24 cellular contexts compared by ENCODE assay signal in the genomic region with DNA sequence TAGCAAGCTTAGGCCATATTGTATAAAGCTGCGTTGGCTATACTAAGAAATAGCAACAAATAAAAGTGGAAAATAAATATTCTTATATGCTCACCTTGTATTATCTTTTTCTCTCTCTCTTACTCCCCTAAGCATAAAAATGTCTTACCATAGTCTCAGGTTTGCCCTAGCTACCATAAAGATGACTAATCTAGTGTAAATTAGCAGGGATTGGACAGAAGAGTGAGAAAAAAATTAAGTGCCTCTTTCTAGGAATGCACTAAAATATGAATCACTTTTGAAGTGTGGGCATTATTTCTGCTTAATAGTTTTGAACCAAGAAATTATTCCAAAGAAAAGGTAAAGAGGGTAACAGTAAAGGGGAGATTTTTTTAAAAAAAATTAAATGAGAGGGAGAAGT.
DNase-seq lines count a peak whose midpoint lies in the region; ATAC-seq, FAIRE-seq and TF ChIP-seq lines count a peak whose summit lies in the region.
"Had no signal": no experiment of that assay in that cellular context is flagged by ENCODE, and none has a peak within 500 bp of the region (broad histone marks: within the 10 kb centered on the region; RNA-seq: fewer than 3 reads in every experiment).

No MANE protein-coding gene starts in this region.

- H3K4me2 ChIP-seq in astrocyte (ENCODE audit: low read length) = no peak overlapping the region

- H3K27me3 Mint-ChIP-seq in astrocyte (ENCODE audit: low read depth, unreplicated experiment) = no peaks in the 10 kb centered on the region
- H3K27me3 Mint-ChIP-seq in activated naive CD8-positive, alpha-beta T cell treated with anti-CD3 and anti-CD28 coated beads, Interleukin-2, amount 50 U/mL, for 24 hours = no peaks in the 10 kb centered on the region

- no peaks in the 10 kb centered on the region for H4K20me1 ChIP-seq in astrocyte (ENCODE audit: insufficient read depth, low read length)

- no peak for TF ChIP-seq POLR2A in ovary (IDR thresholded peaks at IDR 0.05)

- H3K27ac ChIP-seq in astrocyte (ENCODE audit: low read depth, low read length) (no peak overlapping the region), foreskin keratinocyte (peak overlapping the region; percentile 45), ovary (no peak overlapping the region)
- H3K27ac ChIP-seq: HL-60, SK-N-MC had no signal

- no peaks in the 10 kb centered on the region for H3K79me2 ChIP-seq in astrocyte (ENCODE audit: insufficient read depth, low read length)

- TF ChIP-seq EP300 in ovary (IDR thresholded peaks at IDR 0.05) = no peak

- WGBS in ovary, 3 donors = 73 to 90% (median 81%) methylated on average over 1 of the region's 1 CpG

- FAIRE-seq in astrocyte (lab: Jason Lieb, UNC) = no peak
- FAIRE-seq: H1, HTR-8/SVneo had no signal

- H3K9me3 ChIP-seq in astrocyte (ENCODE audit: insufficient read depth, low read depth, low read length) = no peaks in the 10 kb centered on the region
- H3K9me3 ChIP-seq in ovary = no peaks in the 10 kb centered on the region
- H3K9me3 ChIP-seq: BE2C had no signal

- H3K27ac Mint-ChIP-seq in astrocyte (ENCODE audit: unreplicated experiment) = no peak overlapping the region
- H3K27ac Mint-ChIP-seq in activated naive CD8-positive, alpha-beta T cell treated with anti-CD3 and anti-CD28 coated beads, Interleukin-2, amount 50 U/mL, for 24 hours = no peak overlapping the region

- no peak overlapping the region for H3K4me3 Mint-ChIP-seq in astrocyte (ENCODE audit: unreplicated experiment)
- H3K4me3 Mint-ChIP-seq in activated naive CD8-positive, alpha-beta T cell treated with anti-CD3 and anti-CD28 coated beads, Interleukin-2, amount 50 U/mL, for 24 hours = no peak overlapping the region

- peak; percentile 31 for DNase-seq in AG10803 (ENCODE audit: low read depth)
- peak; percentile 69 for DNase-seq in NCI-H226
- DNase-seq in astrocyte (ENCODE audit: low read depth) = peak; percentile 40
- peak; percentile 47 to 72 for DNase-seq in foreskin keratinocyte
- DNase-seq in activated naive CD8-positive, alpha-beta T cell treated with anti-CD3 and anti-CD28 coated beads, Interleukin-2, amount 50 U/mL, for 24 hours = no peak
- no peak for DNase-seq in ovary
- DNase-seq in NK-92 (lab: John Stamatoyannopoulos, UW; ENCODE audit: unreplicated experiment) = no peak
- DNase-seq: BE2C, DMS53, EL, GF-D8, KG1, NCI-H1105, NCI-H2081, NCI-H2171, NCI-H446, NCI-H526, OCI-M1, SHP77 treated with DMSO at 0.1 percent for 48 hours had no signal

- H2AFZ ChIP-seq in astrocyte (ENCODE audit: low read depth, low read length) = no peak overlapping the region

- no peaks in the 10 kb centered on the region for H3K36me3 Mint-ChIP-seq in astrocyte (ENCODE audit: low read depth, unreplicated experiment)
- H3K36me3 Mint-ChIP-seq in activated naive CD8-positive, alpha-beta T cell treated with anti-CD3 and anti-CD28 coated beads, Interleukin-2, amount 50 U/mL, for 24 hours (ENCODE audit: low read depth) = peaks cover 2% of the 10 kb centered on the region

- peaks cover 10% of the 10 kb centered on the region for H3K4me1 Mint-ChIP-seq in astrocyte (ENCODE audit: low read depth, unreplicated experiment)
- H3K4me1 Mint-ChIP-seq in activated naive CD8-positive, alpha-beta T cell treated with anti-CD3 and anti-CD28 coated beads, Interleukin-2, amount 50 U/mL, for 24 hours = no peaks in the 10 kb centered on the region

- H3K27me3 ChIP-seq in astrocyte (ENCODE audit: insufficient read depth, low read length) = no peaks in the 10 kb centered on the region
- H3K27me3 ChIP-seq in foreskin keratinocyte = no peaks in the 10 kb centered on the region
- H3K27me3 ChIP-seq in ovary = no peaks in the 10 kb centered on the region
- H3K27me3 ChIP-seq: BE2C had no signal

- H3K4me3 ChIP-seq in AG10803 (ENCODE audit: low read length) (no peak overlapping the region), astrocyte (ENCODE audit: insufficient read depth, low read depth, low read length) (no peak overlapping the region), ovary (no peak overlapping the region)
- H3K4me3 ChIP-seq: SK-N-MC had no signal

- H3K36me3 ChIP-seq in astrocyte (ENCODE audit: insufficient read depth, low read length) (no peaks in the 10 kb centered on the region), ovary (no peaks in the 10 kb centered on the region)
- H3K36me3 ChIP-seq: BE2C had no signal

- H3K4me1 ChIP-seq in astrocyte (ENCODE audit: insufficient read depth, low read length) = no peaks in the 10 kb centered on the region
- peaks cover 22% of the 10 kb centered on the region for H3K4me1 ChIP-seq in foreskin keratinocyte
- no peaks in the 10 kb centered on the region for H3K4me1 ChIP-seq in ovary (ENCODE audit: insufficient read depth)
- H3K4me1 ChIP-seq: BE2C had no signal

- H3K9me3 Mint-ChIP-seq in astrocyte (ENCODE audit: unreplicated experiment) = peaks cover 3% of the 10 kb centered on the region
- peaks cover 14% of the 10 kb centered on the region for H3K9me3 Mint-ChIP-seq in activated naive CD8-positive, alpha-beta T cell treated with anti-CD3 and anti-CD28 coated beads, Interleukin-2, amount 50 U/mL, for 24 hours

- TF ChIP-seq CTCF in AG10803 (conservative IDR thresholded peaks at IDR 0.05; ENCODE audit: low read length) (no peak), astrocyte (IDR thresholded peaks at IDR 0.05; ENCODE audit: insufficient read depth, low read depth, low read length) (no peak), foreskin keratinocyte (conservative IDR thresholded peaks at IDR 0.05) (no peak), ovary (IDR thresholded peaks at IDR 0.05) (no peak)

- no peak overlapping the region for H3K9ac ChIP-seq in astrocyte (ENCODE audit: low read length)

- peak; percentile 88 for ATAC-seq in foreskin keratinocyte
- ATAC-seq in activated naive CD8-positive, alpha-beta T cell treated with anti-CD3 and anti-CD28 coated beads, Interleukin-2, amount 50 U/mL, for 24 hours = no peak
- no peak for ATAC-seq in HG02623 (IDR thresholded peaks at IDR 0.05; ENCODE audit: unreplicated experiment)

- intact Hi-C loops in ovary (cut with DNase I) = no loop called here

Comparison
In these comparisons a context has a peak if more than half of its experiments do, and no peak if none do; other contexts are left out.
1. DNase-seq: peak in AG10803 (single experiment), NCI-H226 (single experiment), astrocyte (single experiment) and foreskin keratinocyte (2 of 2); none in activated naive CD8-positive, alpha-beta T cell treated with anti-CD3 and anti-CD28 coated beads, Interleukin-2, amount 50 U/mL, for 24 hours (single experiment), ovary (0 of 5) and NK-92 (single experiment).